ENCODE assay signal across 1 cellular context in the genomic region with DNA sequence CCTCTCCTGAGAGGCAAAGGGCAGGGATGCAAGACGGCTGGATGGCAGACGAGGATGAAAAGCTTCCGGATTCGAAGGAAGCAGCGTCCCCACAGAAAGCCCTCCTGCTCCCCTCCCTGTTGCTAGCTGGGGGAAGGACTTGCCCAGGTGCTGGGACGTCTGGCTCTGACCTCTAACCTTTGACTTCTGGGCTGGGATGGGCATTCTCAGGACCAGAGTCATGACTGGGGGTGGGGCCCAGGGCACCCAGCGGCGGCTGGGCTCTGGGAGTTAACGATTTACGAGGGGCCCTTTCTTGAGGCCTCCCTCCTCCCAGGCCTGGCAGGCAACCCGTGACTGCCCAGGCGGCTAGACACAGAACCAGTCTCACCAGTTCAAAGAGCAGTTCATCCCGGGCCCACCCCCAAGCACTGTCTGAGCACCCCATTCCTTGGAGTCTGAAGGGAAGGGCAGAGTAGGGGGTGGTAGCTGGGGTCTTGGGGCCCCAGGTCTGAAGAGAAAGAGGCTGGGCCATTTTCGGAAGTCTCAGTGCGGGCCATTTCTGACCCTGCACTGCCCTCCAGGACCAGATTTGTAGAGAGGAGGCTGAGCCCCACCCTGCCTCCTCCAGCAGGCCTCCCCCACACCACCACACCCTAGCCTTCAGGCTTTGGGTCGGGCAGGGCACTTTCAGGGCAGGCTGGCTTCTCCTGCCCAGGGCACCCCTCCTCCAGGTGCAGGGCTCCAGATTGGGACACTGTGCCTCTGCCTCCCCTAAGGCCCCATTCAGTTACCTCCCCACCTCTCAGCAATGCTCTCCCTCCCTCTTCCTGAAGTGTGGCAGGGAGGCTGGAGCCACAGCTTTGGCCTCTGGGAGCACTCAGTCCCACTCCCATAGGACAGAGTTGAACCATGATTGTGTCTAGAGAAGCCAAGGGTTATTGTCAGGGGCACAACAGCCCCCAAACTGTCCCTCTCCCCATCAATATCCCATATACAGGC.
TF ChIP-seq lines count a peak whose summit lies in the region.

No MANE protein-coding gene starts in this region.

TF ChIP-seq in HepG2, 621 proteins besides CTCF, POLR2A, EP300 and RAD21 (continued from another document and continues in another):
- TF ChIP-seq, protein P1, sequence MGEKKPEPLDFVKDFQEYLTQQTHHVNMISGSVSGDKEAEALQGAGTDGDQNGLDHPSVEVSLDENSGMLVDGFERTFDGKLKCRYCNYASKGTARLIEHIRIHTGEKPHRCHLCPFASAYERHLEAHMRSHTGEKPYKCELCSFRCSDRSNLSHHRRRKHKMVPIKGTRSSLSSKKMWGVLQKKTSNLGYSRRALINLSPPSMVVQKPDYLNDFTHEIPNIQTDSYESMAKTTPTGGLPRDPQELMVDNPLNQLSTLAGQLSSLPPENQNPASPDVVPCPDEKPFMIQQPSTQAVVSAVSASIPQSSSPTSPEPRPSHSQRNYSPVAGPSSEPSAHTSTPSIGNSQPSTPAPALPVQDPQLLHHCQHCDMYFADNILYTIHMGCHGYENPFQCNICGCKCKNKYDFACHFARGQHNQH (CRISPR knock-in tag; IDR thresholded peaks at IDR 0.05): peak; percentile 66; the same call in 1 of the 2 replicates
- TF ChIP-seq JDP2 (CRISPR knock-in tag; IDR thresholded peaks at IDR 0.05; ENCODE audit: borderline replicate concordance): no peak
- peak; percentile 94 for TF ChIP-seq ZNF746 (CRISPR knock-in tag; IDR thresholded peaks at IDR 0.05)
- no peak for TF ChIP-seq ZNF589 (CRISPR knock-in tag; conservative IDR thresholded peaks at IDR 0.05)
- no peak for TF ChIP-seq ESRRA (CRISPR knock-in tag; IDR thresholded peaks at IDR 0.05; ENCODE audit: low read depth)
- 0 out of 2 replicates have a peak, but pooled peaks have one; percentile 63 for TF ChIP-seq ZNF292 (CRISPR knock-in tag; IDR thresholded peaks at IDR 0.05; ENCODE audit: borderline replicate concordance, low read depth)
- TF ChIP-seq SP140L (CRISPR knock-in tag; IDR thresholded peaks at IDR 0.05; ENCODE audit: borderline replicate concordance): no peak
- TF ChIP-seq FOSL1 (CRISPR knock-in tag; IDR thresholded peaks at IDR 0.05; ENCODE audit: borderline replicate concordance): no peak
- TF ChIP-seq ZNF121 (CRISPR knock-in tag; IDR thresholded peaks at IDR 0.05): no peak; the same call in 1 of the 2 replicates
- TF ChIP-seq ZC3H4 (CRISPR knock-in tag; IDR thresholded peaks at IDR 0.05; ENCODE audit: borderline replicate concordance): no peak
- TF ChIP-seq ZBTB20 (CRISPR knock-in tag; IDR thresholded peaks at IDR 0.05; ENCODE audit: borderline replicate concordance, low read depth): no peak
- TF ChIP-seq, protein P2, sequence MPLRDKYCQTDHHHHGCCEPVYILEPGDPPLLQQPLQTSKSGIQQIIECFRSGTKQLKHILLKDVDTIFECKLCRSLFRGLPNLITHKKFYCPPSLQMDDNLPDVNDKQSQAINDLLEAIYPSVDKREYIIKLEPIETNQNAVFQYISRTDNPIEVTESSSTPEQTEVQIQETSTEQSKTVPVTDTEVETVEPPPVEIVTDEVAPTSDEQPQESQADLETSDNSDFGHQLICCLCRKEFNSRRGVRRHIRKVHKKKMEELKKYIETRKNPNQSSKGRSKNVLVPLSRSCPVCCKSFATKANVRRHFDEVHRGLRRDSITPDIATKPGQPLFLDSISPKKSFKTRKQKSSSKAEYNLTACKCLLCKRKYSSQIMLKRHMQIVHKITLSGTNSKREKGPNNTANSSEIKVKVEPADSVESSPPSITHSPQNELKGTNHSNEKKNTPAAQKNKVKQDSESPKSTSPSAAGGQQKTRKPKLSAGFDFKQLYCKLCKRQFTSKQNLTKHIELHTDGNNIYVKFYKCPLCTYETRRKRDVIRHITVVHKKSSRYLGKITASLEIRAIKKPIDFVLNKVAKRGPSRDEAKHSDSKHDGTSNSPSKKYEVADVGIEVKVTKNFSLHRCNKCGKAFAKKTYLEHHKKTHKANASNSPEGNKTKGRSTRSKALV (CRISPR knock-in tag; IDR thresholded peaks at IDR 0.05): no peak
- TF ChIP-seq ZNF337 (CRISPR knock-in tag; IDR thresholded peaks at IDR 0.05; ENCODE audit: borderline replicate concordance, low read depth): no peak
- TF ChIP-seq CREB1 (IDR thresholded peaks at IDR 0.05): no peak
- TF ChIP-seq CREB1 (CRISPR knock-in tag; IDR thresholded peaks at IDR 0.05): peak; percentile 61
- no peak for TF ChIP-seq ZNF615 (CRISPR knock-in tag; IDR thresholded peaks at IDR 0.05; ENCODE audit: borderline replicate concordance)
- TF ChIP-seq, protein P3, sequence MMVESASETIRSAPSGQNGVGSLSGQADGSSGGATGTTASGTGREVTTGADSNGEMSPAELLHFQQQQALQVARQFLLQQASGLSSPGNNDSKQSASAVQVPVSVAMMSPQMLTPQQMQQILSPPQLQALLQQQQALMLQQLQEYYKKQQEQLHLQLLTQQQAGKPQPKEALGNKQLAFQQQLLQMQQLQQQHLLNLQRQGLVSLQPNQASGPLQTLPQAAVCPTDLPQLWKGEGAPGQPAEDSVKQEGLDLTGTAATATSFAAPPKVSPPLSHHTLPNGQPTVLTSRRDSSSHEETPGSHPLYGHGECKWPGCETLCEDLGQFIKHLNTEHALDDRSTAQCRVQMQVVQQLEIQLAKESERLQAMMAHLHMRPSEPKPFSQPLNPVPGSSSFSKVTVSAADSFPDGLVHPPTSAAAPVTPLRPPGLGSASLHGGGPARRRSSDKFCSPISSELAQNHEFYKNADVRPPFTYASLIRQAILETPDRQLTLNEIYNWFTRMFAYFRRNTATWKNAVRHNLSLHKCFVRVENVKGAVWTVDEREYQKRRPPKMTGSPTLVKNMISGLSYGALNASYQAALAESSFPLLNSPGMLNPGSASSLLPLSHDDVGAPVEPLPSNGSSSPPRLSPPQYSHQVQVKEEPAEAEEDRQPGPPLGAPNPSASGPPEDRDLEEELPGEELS (CRISPR knock-in tag; IDR thresholded peaks at IDR 0.05): no peak; the same call in 1 of the 2 replicates
- peak; percentile 46; the same call in 1 of the 2 replicates for TF ChIP-seq TCF7 (IDR thresholded peaks at IDR 0.05; ENCODE audit: low read depth)
- TF ChIP-seq SIN3B (IDR thresholded peaks at IDR 0.05; ENCODE audit: low read length): no peak
- peak; percentile 80; the same call in 1 of the 2 replicates for TF ChIP-seq PCBP1 (IDR thresholded peaks at IDR 0.05; ENCODE audit: borderline replicate concordance, low read depth, low read length)
- no peak for TF ChIP-seq NR3C1 (CRISPR knock-in tag; IDR thresholded peaks at IDR 0.05)
- TF ChIP-seq ZNF780A (CRISPR knock-in tag; IDR thresholded peaks at IDR 0.05): no peak
- no peak for TF ChIP-seq ZKSCAN1 (IDR thresholded peaks at IDR 0.05; ENCODE audit: low read length)
- TF ChIP-seq HCFC1 (IDR thresholded peaks at IDR 0.05; ENCODE audit: low read depth, low read length): no peak
- no peak for TF ChIP-seq ZNF749 (CRISPR knock-in tag; IDR thresholded peaks at IDR 0.05; ENCODE audit: borderline replicate concordance)
- no peak for TF ChIP-seq ZNF460 (CRISPR knock-in tag; IDR thresholded peaks at IDR 0.05; ENCODE audit: borderline replicate concordance)
- TF ChIP-seq, protein P4, sequence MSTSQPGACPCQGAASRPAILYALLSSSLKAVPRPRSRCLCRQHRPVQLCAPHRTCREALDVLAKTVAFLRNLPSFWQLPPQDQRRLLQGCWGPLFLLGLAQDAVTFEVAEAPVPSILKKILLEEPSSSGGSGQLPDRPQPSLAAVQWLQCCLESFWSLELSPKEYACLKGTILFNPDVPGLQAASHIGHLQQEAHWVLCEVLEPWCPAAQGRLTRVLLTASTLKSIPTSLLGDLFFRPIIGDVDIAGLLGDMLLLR (CRISPR knock-in tag; IDR thresholded peaks at IDR 0.05): no peak
- no peak for TF ChIP-seq ZNF883 (CRISPR knock-in tag; IDR thresholded peaks at IDR 0.05; ENCODE audit: not compliant biosample characterization)
- TF ChIP-seq DNMT1 (CRISPR knock-in tag; IDR thresholded peaks at IDR 0.05): peak; percentile 73; the same call in 1 of the 2 replicates
- no peak for TF ChIP-seq YEATS4 (CRISPR knock-in tag; IDR thresholded peaks at IDR 0.05; ENCODE audit: borderline replicate concordance)
- TF ChIP-seq ZNF12 (CRISPR knock-in tag; IDR thresholded peaks at IDR 0.05): no peak; the same call in 1 of the 2 replicates
- TF ChIP-seq, protein P5, sequence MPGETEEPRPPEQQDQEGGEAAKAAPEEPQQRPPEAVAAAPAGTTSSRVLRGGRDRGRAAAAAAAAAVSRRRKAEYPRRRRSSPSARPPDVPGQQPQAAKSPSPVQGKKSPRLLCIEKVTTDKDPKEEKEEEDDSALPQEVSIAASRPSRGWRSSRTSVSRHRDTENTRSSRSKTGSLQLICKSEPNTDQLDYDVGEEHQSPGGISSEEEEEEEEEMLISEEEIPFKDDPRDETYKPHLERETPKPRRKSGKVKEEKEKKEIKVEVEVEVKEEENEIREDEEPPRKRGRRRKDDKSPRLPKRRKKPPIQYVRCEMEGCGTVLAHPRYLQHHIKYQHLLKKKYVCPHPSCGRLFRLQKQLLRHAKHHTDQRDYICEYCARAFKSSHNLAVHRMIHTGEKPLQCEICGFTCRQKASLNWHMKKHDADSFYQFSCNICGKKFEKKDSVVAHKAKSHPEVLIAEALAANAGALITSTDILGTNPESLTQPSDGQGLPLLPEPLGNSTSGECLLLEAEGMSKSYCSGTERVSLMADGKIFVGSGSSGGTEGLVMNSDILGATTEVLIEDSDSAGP (CRISPR knock-in tag; IDR thresholded peaks at IDR 0.05; ENCODE audit: borderline replicate concordance): peak; percentile 55; the same call in 1 of the 2 replicates
- TF ChIP-seq TGIF2 (CRISPR knock-in tag; IDR thresholded peaks at IDR 0.05): peak; percentile 59; the same call in 1 of the 2 replicates
- TF ChIP-seq FOXK2 (IDR thresholded peaks at IDR 0.05): no peak
- TF ChIP-seq ZNF709 (CRISPR knock-in tag; IDR thresholded peaks at IDR 0.05): no peak
- TF ChIP-seq, protein P6, sequence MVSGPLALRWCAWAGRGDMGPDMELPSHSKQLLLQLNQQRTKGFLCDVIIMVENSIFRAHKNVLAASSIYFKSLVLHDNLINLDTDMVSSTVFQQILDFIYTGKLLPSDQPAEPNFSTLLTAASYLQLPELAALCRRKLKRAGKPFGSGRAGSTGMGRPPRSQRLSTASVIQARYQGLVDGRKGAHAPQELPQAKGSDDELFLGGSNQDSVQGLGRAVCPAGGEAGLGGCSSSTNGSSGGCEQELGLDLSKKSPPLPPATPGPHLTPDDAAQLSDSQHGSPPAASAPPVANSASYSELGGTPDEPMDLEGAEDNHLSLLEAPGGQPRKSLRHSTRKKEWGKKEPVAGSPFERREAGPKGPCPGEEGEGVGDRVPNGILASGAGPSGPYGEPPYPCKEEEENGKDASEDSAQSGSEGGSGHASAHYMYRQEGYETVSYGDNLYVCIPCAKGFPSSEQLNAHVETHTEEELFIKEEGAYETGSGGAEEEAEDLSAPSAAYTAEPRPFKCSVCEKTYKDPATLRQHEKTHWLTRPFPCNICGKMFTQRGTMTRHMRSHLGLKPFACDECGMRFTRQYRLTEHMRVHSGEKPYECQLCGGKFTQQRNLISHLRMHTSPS (CRISPR knock-in tag; IDR thresholded peaks at IDR 0.05; ENCODE audit: low read depth): peak; percentile 95
- TF ChIP-seq NFATC3 (CRISPR knock-in tag; IDR thresholded peaks at IDR 0.05): no peak
- no peak for TF ChIP-seq RCOR2 (CRISPR knock-in tag; IDR thresholded peaks at IDR 0.05)
- TF ChIP-seq PRPF4 (IDR thresholded peaks at IDR 0.05; ENCODE audit: low read depth, low read length, poor library complexity, severe bottlenecking): no peak
- peak; percentile 83; the same call in 1 of the 2 replicates for TF ChIP-seq MTA1 (CRISPR knock-in tag; IDR thresholded peaks at IDR 0.05; ENCODE audit: borderline replicate concordance)
- TF ChIP-seq, protein P7, sequence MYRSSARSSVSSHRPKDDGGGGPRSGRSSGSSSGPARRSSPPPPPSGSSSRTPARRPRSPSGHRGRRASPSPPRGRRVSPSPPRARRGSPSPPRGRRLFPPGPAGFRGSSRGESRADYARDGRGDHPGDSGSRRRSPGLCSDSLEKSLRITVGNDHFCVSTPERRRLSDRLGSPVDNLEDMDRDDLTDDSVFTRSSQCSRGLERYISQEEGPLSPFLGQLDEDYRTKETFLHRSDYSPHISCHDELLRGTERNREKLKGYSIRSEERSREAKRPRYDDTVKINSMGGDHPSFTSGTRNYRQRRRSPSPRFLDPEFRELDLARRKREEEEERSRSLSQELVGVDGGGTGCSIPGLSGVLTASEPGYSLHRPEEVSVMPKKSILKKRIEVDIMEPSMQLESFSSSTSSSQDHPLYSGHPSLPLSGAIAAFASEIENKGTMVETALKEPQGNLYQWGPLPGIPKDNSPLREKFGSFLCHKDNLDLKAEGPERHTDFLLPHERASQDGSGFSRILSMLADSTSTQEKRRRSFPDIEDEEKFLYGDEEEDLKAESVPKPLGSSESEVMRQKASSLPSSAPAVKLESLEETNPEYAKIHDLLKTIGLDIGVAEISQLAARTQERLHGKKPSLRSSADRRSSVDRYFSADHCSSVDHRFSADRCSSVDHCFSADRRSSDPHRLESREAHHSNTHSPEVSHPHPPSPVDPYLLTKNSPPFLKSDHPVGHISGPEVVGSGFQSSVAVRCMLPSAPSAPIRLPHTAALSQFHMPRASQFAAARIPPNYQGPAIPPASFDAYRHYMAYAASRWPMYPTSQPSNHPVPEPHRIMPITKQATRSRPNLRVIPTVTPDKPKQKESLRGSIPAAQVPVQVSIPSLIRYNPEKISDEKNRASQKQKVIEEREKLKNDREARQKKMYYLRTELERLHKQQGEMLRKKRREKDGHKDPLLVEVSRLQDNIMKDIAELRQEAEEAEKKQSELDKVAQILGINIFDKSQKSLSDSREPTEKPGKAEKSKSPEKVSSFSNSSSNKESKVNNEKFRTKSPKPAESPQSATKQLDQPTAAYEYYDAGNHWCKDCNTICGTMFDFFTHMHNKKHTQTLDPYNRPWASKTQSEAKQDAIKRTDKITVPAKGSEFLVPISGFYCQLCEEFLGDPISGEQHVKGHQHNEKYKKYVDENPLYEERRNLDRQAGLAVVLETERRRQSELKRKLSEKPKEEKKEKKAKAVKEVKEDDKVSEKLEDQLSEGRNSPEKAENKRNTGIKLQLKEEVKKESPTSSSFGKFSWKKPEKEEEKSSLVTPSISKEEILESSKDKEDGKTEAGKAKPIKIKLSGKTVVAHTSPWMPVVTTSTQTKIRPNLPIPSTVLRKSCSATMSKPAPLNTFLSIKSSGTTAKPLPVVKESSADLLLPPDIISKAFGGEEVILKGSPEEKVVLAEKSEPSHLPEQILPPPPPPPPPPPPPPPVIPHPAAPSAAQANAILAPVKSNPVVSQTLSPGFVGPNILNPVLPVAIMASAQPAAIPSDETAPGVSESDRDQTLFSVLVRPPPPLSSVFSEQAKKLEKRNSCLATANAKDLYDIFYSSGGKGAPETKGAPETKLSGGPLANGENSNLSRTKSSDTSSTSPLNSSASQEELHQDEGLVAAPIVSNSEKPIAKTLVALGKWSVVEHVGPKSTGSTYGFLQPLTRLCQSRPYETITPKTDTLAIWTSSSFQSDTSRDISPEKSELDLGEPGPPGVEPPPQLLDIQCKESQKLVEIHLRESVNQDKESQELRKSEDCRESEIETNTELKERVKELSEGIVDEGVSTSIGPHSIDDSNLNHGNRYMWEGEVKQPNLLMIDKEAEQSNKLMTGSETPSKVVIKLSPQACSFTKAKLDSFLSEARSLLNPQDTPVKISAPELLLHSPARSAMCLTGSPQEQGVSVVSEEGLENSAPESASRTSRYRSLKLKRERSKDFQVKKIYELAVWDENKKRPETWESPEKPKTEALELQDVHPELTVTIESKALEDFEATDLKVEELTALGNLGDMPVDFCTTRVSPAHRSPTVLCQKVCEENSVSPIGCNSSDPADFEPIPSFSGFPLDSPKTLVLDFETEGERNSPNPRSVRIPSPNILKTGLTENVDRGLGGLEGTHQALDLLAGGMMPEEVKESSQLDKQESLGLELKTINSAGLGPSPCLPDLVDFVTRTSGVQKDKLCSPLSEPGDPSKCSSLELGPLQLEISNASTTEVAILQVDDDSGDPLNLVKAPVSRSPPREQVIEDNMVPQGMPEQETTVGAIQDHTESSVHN (CRISPR knock-in tag; IDR thresholded peaks at IDR 0.05): peak; percentile 45; the same call in 1 of the 2 replicates
- peak; percentile 83 for TF ChIP-seq ZSCAN25 (CRISPR knock-in tag; IDR thresholded peaks at IDR 0.05)
- TF ChIP-seq MTA3 (CRISPR knock-in tag; IDR thresholded peaks at IDR 0.05): no peak
- TF ChIP-seq ZNF761 (CRISPR knock-in tag; conservative IDR thresholded peaks at IDR 0.05): peak; percentile 76; the same call in 1 of the 2 replicates
